Comparison of ENCODE assay signal across 3 cellular contexts in genomic region chr2:192876698-192877097, GRCh38.
"Had no signal": no experiment of that assay in that cellular context is flagged by ENCODE, and none has a peak within 500 bp of the region (broad histone marks: within the 10 kb centered on the region; RNA-seq: fewer than 3 reads in every experiment).

No MANE protein-coding gene starts in this region.

- H3K4me3 ChIP-seq: GM12878 had no signal

- ATAC-seq: GM12878 had no signal

- DNase-seq: GDM1, GF-D8 had no signal
